In genomic region chr5:56513141-56513540, GRCh38 we compare ENCODE assay signal across 15 cellular contexts.
DNase-seq lines count a peak whose midpoint lies in the region; ATAC-seq, FAIRE-seq and TF ChIP-seq lines count a peak whose summit lies in the region.
"Had no signal": no experiment of that assay in that cellular context is flagged by ENCODE, and none has a peak within 500 bp of the region (broad histone marks: within the 10 kb centered on the region; RNA-seq: fewer than 3 reads in every experiment).

No MANE protein-coding gene starts in this region.

- TF ChIP-seq CTCF in RWPE2 (IDR thresholded peaks at IDR 0.05; ENCODE audit: poor library complexity, severe bottlenecking): no peak
- no peak for TF ChIP-seq CTCF in keratinocyte (optimal IDR thresholded peaks at IDR 0.05 in 1 of 3, IDR thresholded peaks at IDR 0.05 in 1 of 3, conservative IDR thresholded peaks at IDR 0.05 in 1 of 3; ENCODE audit: extremely low read depth in 1 of 3, insufficient read depth in 2 of 3, low read length in 3 of 3)

- no peaks in the 10 kb centered on the region for H4K20me1 ChIP-seq in keratinocyte (ENCODE audit: control insufficient read depth, extremely low read depth, insufficient read depth, low read length)
- H4K20me1 ChIP-seq: BLaER1 had no signal

- H3K36me3 Mint-ChIP-seq in activated naive CD4-positive, alpha-beta T cell treated with anti-CD3 and anti-CD28 coated beads, Interleukin-2, amount 10 ng/mL, durations not matched to agents 7 days and 5 days: peaks cover 2% of the 10 kb centered on the region
- H3K36me3 Mint-ChIP-seq: CD4-positive, CD25-positive, alpha-beta regulatory T cell had no signal

- no peak overlapping the region for H2AFZ ChIP-seq in keratinocyte (ENCODE audit: control insufficient read depth, low read length)

- dilution Hi-C loops in keratinocyte (cut with MboI; ENCODE audit: extremely low pct_ligation_motif_present, low sequenced_read_pairs): no loop called here

- H3K9ac ChIP-seq in keratinocyte (ENCODE audit: control insufficient read depth, extremely low read depth, insufficient read depth, low read length): no peak overlapping the region
- H3K9ac ChIP-seq: BLaER1 had no signal

- H3K4me3 ChIP-seq in RWPE2 (ENCODE audit: severe bottlenecking): no peak overlapping the region
- no peak overlapping the region for H3K4me3 ChIP-seq in keratinocyte (ENCODE audit: control insufficient read depth in 2 of 3, extremely low read depth in 1 of 3, insufficient read depth in 2 of 3, low read depth in 1 of 3, low read length in 3 of 3)
- H3K4me3 ChIP-seq: BLaER1, HAP-1 had no signal

- CTCF ChIA-PET in activated naive CD4-positive, alpha-beta T cell treated with anti-CD3 and anti-CD28 coated beads, Interleukin-2, amount 10 ng/mL, durations not matched to agents 7 days and 5 days (lab: Charles Lee): no interaction called here

- no peaks in the 10 kb centered on the region for H3K79me2 ChIP-seq in keratinocyte (ENCODE audit: control insufficient read depth, insufficient read depth, low read length)

- H3K36me3 ChIP-seq in RWPE2 (ENCODE audit: low read depth) (no peaks in the 10 kb centered on the region), keratinocyte (ENCODE audit: control insufficient read depth in 2 of 2, extremely low read depth in 1 of 2, insufficient read depth in 2 of 2, low read length in 2 of 2) (no peaks in the 10 kb centered on the region)
- H3K36me3 ChIP-seq: BLaER1, HAP-1 had no signal

- ATAC-seq in RWPE2 (ENCODE audit: low read depth) (peak; percentile 14; the same call in 1 of the 3 replicates), HG03135 (IDR thresholded peaks at IDR 0.05; ENCODE audit: unreplicated experiment) (no peak)

- H3K27ac Mint-ChIP-seq in activated naive CD4-positive, alpha-beta T cell treated with anti-CD3 and anti-CD28 coated beads, Interleukin-2, amount 10 ng/mL, durations not matched to agents 7 days and 5 days: peak overlapping the region; percentile 20
- H3K27ac Mint-ChIP-seq: CD4-positive, CD25-positive, alpha-beta regulatory T cell had no signal

- FAIRE-seq in keratinocyte (lab: Jason Lieb, UNC) (peak; percentile 53), urothelium cell line (lab: Jason Lieb, UNC) (no peak)
- FAIRE-seq: GM19239, H1 had no signal

- peaks cover 8% of the 10 kb centered on the region for H3K27me3 Mint-ChIP-seq in activated naive CD4-positive, alpha-beta T cell treated with anti-CD3 and anti-CD28 coated beads, Interleukin-2, amount 10 ng/mL, durations not matched to agents 7 days and 5 days
- H3K27me3 Mint-ChIP-seq: CD4-positive, CD25-positive, alpha-beta regulatory T cell had no signal

- no peaks in the 10 kb centered on the region for H3K9me1 ChIP-seq in keratinocyte (ENCODE audit: control insufficient read depth, extremely low read depth, insufficient read depth, low read length)

- peaks cover 41% of the 10 kb centered on the region for H3K4me1 Mint-ChIP-seq in activated naive CD4-positive, alpha-beta T cell treated with anti-CD3 and anti-CD28 coated beads, Interleukin-2, amount 10 ng/mL, durations not matched to agents 7 days and 5 days

- no peaks in the 10 kb centered on the region for H3K9me3 Mint-ChIP-seq in activated naive CD4-positive, alpha-beta T cell treated with anti-CD3 and anti-CD28 coated beads, Interleukin-2, amount 10 ng/mL, durations not matched to agents 7 days and 5 days
- H3K9me3 Mint-ChIP-seq: CD4-positive, CD25-positive, alpha-beta regulatory T cell had no signal

- peaks cover 13% of the 10 kb centered on the region for H3K4me1 ChIP-seq in RWPE2 (ENCODE audit: insufficient read depth, poor library complexity, severe bottlenecking)
- peaks cover 25% of the 10 kb centered on the region for H3K4me1 ChIP-seq in keratinocyte (ENCODE audit: control insufficient read depth, extremely low read depth, insufficient read depth, low read length)

- H3K27me3 ChIP-seq in RWPE2 (ENCODE audit: insufficient read depth, poor library complexity, severe bottlenecking) (no peaks in the 10 kb centered on the region), keratinocyte (ENCODE audit: control insufficient read depth, extremely low read depth, insufficient read depth, low read length) (no peaks in the 10 kb centered on the region)
- H3K27me3 ChIP-seq: BLaER1 had no signal

- H3K9me3 ChIP-seq in RWPE2 (ENCODE audit: severe bottlenecking) (no peaks in the 10 kb centered on the region), keratinocyte (ENCODE audit: control insufficient read depth, low read depth, low read length) (no peaks in the 10 kb centered on the region)
- H3K9me3 ChIP-seq: BLaER1, HAP-1 had no signal

- DNase-seq in activated naive CD4-positive, alpha-beta T cell treated with anti-CD3 and anti-CD28 coated beads, Interleukin-2, amount 10 ng/mL, durations not matched to agents 7 days and 5 days: no peak
- no peak for DNase-seq in activated naive CD4-positive, alpha-beta T cell (lab: John Stamatoyannopoulos, UW)
- DNase-seq in RWPE2 (ENCODE audit: low spot score): no peak
- DNase-seq in keratinocyte (ENCODE audit: low read depth, low spot score): no peak
- DNase-seq in GOT3 (lab: John Stamatoyannopoulos, UW): no peak
- DNase-seq in urothelium cell line (ENCODE audit: low spot score): no peak
- DNase-seq: DMS53, GF-D8 had no signal

- no peak overlapping the region for H3K4me3 Mint-ChIP-seq in activated naive CD4-positive, alpha-beta T cell treated with anti-CD3 and anti-CD28 coated beads, Interleukin-2, amount 10 ng/mL, durations not matched to agents 7 days and 5 days
- H3K4me3 Mint-ChIP-seq: CD4-positive, CD25-positive, alpha-beta regulatory T cell had no signal

- H3K4me2 ChIP-seq in keratinocyte (ENCODE audit: control insufficient read depth, extremely low read depth, insufficient read depth, low read depth, low read length): no peak overlapping the region
- H3K4me2 ChIP-seq: BLaER1 had no signal

- H3K27ac ChIP-seq in RWPE2 (ENCODE audit: poor library complexity, severe bottlenecking): no peak overlapping the region
- no peak overlapping the region for H3K27ac ChIP-seq in keratinocyte (ENCODE audit: control insufficient read depth, insufficient read depth, low read length)
- H3K27ac ChIP-seq: 22Rv1, BLaER1 had no signal
